Comparison of ENCODE assay signal across 19 cellular contexts in genomic region chr10:52682766-52683165, GRCh38.
"Had no signal": no experiment of that assay in that cellular context is flagged by ENCODE, and none has a peak within 500 bp of the region (broad histone marks: within the 10 kb centered on the region; RNA-seq: fewer than 3 reads in every experiment).

No MANE protein-coding gene starts in this region.

- H3K4me1 ChIP-seq: esophagus squamous epithelium, heart right ventricle, right lobe of liver, suprapubic skin, upper lobe of left lung had no signal

- H3K4me3 ChIP-seq: esophagus squamous epithelium, heart right ventricle, right lobe of liver, suprapubic skin, upper lobe of left lung had no signal

- H3K4me1 Mint-ChIP-seq: naive thymus-derived CD4-positive, alpha-beta T cell had no signal

- DNase-seq: activated CD4-positive, alpha-beta T cell treated with anti-CD3 and anti-CD28 coated beads, Interleukin-2, amount 50 U/mL, for 48 hours; activated CD4-positive, CD25-positive, alpha-beta regulatory T cell treated with anti-CD3 and anti-CD28 coated beads, Interleukin-2, amount 50 U/mL, for 72 hours; activated effector memory CD4-positive, alpha-beta T cell treated with anti-CD3 and anti-CD28 coated beads, Interleukin-2, amount 50 U/mL, for 16 hours; activated T-cell treated with anti-CD3 and anti-CD28 coated beads, Interleukin-2, amount 50 U/mL, for 4 hours; brain microvascular endothelial cell; esophagus squamous epithelium; foreskin melanocyte; heart right ventricle; kidney; midbrain; naive thymus-derived CD4-positive, alpha-beta T cell; right lobe of liver; stimulated activated CD4-positive, alpha-beta T cell treated with anti-CD3 and anti-CD28 coated beads, Interleukin-2, amount 100 ng/mL, for 48 hours; stimulated activated naive CD4-positive, alpha-beta T cell treated with Interleukin-2 at 50 U/mL for 16 hours; upper lobe of left lung had no signal

- H3K27ac Mint-ChIP-seq: activated naive CD8-positive, alpha-beta T cell; naive thymus-derived CD4-positive, alpha-beta T cell; progenitor cell of endocrine pancreas had no signal

- H3K27ac ChIP-seq: brain microvascular endothelial cell, esophagus squamous epithelium, heart right ventricle, neutrophil, right lobe of liver, suprapubic skin, upper lobe of left lung had no signal

- H3K4me3 Mint-ChIP-seq: activated naive CD8-positive, alpha-beta T cell; activated T-cell treated with anti-CD3 and anti-CD28 coated beads, Interleukin-2, amount 50 U/mL, for 4 hours; naive thymus-derived CD4-positive, alpha-beta T cell had no signal

- H3K36me3 ChIP-seq: brain microvascular endothelial cell, esophagus squamous epithelium, heart right ventricle, neutrophil, right lobe of liver, suprapubic skin, upper lobe of left lung had no signal

- H3K9me3 Mint-ChIP-seq: activated T-cell treated with anti-CD3 and anti-CD28 coated beads, Interleukin-2, amount 50 U/mL, for 4 hours had no signal

- H3K9me3 ChIP-seq: esophagus squamous epithelium, heart right ventricle, neutrophil, right lobe of liver, suprapubic skin, upper lobe of left lung had no signal

- H3K27me3 ChIP-seq: brain microvascular endothelial cell, esophagus squamous epithelium, heart right ventricle, neutrophil, right lobe of liver, suprapubic skin, upper lobe of left lung had no signal

- H3K27me3 Mint-ChIP-seq: naive thymus-derived CD4-positive, alpha-beta T cell; progenitor cell of endocrine pancreas had no signal

- H3K36me3 Mint-ChIP-seq: activated naive CD8-positive, alpha-beta T cell; naive thymus-derived CD4-positive, alpha-beta T cell had no signal
